Comparison of ENCODE assay signal across 8 cellular contexts in the genomic region with DNA sequence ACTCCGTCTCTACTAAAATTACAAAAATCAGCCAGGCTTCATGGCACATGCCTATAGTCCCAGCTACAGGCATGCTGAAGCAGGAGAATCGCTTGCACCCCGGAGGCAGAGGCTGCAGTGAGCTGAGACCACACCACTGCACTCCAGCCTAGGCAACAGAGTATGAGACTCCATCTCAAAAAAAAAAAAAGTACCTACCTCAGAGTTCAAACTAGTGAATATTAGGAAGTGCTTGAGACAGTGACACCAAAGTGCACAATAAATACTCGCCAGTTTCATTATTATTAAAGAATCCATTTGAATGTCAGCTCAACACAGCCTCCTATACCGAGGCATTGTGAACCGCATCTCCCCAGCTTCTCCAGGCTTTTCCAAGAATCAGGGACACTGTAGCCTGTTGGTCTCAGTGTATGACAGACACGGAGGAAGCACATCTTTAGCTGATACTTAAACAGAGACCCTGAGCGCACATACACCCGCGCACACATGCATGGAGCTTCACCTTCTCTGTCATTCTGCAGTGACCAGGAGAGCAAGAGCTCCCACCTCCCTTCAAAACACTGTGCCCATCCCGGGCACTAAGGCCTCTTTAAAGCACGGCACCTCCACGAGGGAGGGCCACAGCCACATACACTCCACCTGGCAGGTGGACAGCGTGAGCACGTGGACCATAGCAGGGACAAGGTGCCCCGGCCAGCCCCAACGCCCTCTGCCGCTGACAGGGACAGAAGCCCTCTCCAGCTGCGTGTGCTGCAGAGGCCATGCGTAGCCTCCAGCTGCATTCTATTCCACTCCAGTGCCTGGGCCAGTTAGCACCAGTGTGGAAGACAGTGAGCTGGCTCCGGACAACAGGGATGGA. TPM values are rescaled to one million over a fixed set of nuclear protein-coding genes. Genes with fewer than 3 reads are reported as not detected.
DNase-seq lines count a peak whose midpoint lies in the region; ATAC-seq and TF ChIP-seq lines count a peak whose summit lies in the region.

No MANE protein-coding gene starts in this region.

- no peak overlapping the region for H3K4me2 ChIP-seq in mesenchymal stem cell (ENCODE audit: low read length, poor library complexity, severe bottlenecking)

- TF ChIP-seq CTCF in AG04449 (IDR thresholded peaks at IDR 0.05; ENCODE audit: insufficient read depth, low read length, missing control alignments) (no peak), adrenal gland (IDR thresholded peaks at IDR 0.05) (no peak)

- peaks cover 0 to 39% of the 10 kb centered on the region in 2 donors for H3K36me3 ChIP-seq in adrenal gland (replicated peaks in 1 of 2)
- H3K36me3 ChIP-seq in mesenchymal stem cell (ENCODE audit: control insufficient read depth in 1 of 2, insufficient read depth in 2 of 2, low read depth in 1 of 2, low read length in 2 of 2) = peaks cover 78% of the 10 kb centered on the region in 2 experiments

- H2AFZ ChIP-seq in mesenchymal stem cell (ENCODE audit: low read depth, low read length) = no peak overlapping the region

- intact Hi-C loops in adrenal gland (cut with DNase I) = loop anchor here (10.0 kb wide), 3 partner anchors 115 to 215 kb away; no protein-coding TSS in a partner anchor

- H4K8ac ChIP-seq in mesenchymal stem cell (ENCODE audit: low read length) = no peak overlapping the region

- peak overlapping the region in 1 of 2 experiments; percentile 19 for H3K14ac ChIP-seq in mesenchymal stem cell (ENCODE audit: low read length in 2 of 2)

- 0 out of 2 replicates have a peak overlapping the region, but pooled peaks have one; percentile 6 for H3K4me3 ChIP-seq in AG04449 (ENCODE audit: low read depth, low read length)
- H3K4me3 ChIP-seq in adrenal gland = no peak overlapping the region
- H3K4me3 ChIP-seq in mesenchymal stem cell (ENCODE audit: insufficient read depth in 1 of 2, low read depth in 1 of 2, low read length in 2 of 2) = no peak overlapping the region

- no peak overlapping the region for H3K23ac ChIP-seq in mesenchymal stem cell (ENCODE audit: low read length in 2 of 2)

- H3K4me1 ChIP-seq in adrenal gland (replicated peaks in 1 of 2) (peaks cover 34 to 53% of the 10 kb centered on the region in 2 donors), mesenchymal stem cell (ENCODE audit: control insufficient read depth, insufficient read depth, low read depth, low read length) (peaks cover 38% of the 10 kb centered on the region)

- H3K27me3 ChIP-seq in adrenal gland (no peaks in the 10 kb centered on the region), mesenchymal stem cell (ENCODE audit: control insufficient read depth in 1 of 2, insufficient read depth in 1 of 2, low read length in 2 of 2) (no peaks in the 10 kb centered on the region)

- H3K18ac ChIP-seq in mesenchymal stem cell (ENCODE audit: low read depth in 1 of 2, low read length in 2 of 2) = peak overlapping the region in 1 of 2 experiments; percentile 90

- ATAC-seq in HG03095 (IDR thresholded peaks at IDR 0.05; ENCODE audit: unreplicated experiment) (no peak), GM19463 (IDR thresholded peaks at IDR 0.05; ENCODE audit: unreplicated experiment) (no peak)

- no peak overlapping the region for H3K4ac ChIP-seq in mesenchymal stem cell (ENCODE audit: low read depth in 1 of 2, low read length in 2 of 2)

- H4K91ac ChIP-seq in mesenchymal stem cell (ENCODE audit: low read length) = no peak overlapping the region

- H3K79me1 ChIP-seq in mesenchymal stem cell (replicated peaks; ENCODE audit: low read length, poor library complexity, severe bottlenecking) = peaks cover 16% of the 10 kb centered on the region

- DNase-seq in AG04449 (ENCODE audit: low read depth, low spot score) = no peak
- DNase-seq in HS-27A (ENCODE audit: low read depth) = peak; percentile 46
- no peak for DNase-seq in adrenal gland
- DNase-seq in mesenchymal stem cell = peak; percentile 70
- no peak for DNase-seq in GOT3 (lab: John Stamatoyannopoulos, UW)
- DNase-seq in cerebellar nuclear complex (lab: John Stamatoyannopoulos, UW) = no peak

- WGBS in adrenal gland, 4 donors = 79 to 92% (median 80%) methylated on average over 12 to 21 of the region's 21 CpGs
- WGBS in mesenchymal stem cell = 81% methylated on average over 20 of the region's 21 CpGs

- POLR2A ChIA-PET in AG04449 (lab: Yijun Ruan, JAX) = interaction anchor here (1.0 to 8.1 kb wide), 10 partner anchors 11 to 404 kb away, joined by 3 to 359 read pairs (median 5); partner anchors contain the start of genes C12orf57, CDCA3, IFFO1 and MRPL51

- peak overlapping the region; percentile 39 for H2BK15ac ChIP-seq in mesenchymal stem cell (ENCODE audit: low read depth, poor library complexity, severe bottlenecking)

- no peak overlapping the region for H2BK5ac ChIP-seq in mesenchymal stem cell (ENCODE audit: low read depth, low read length, poor library complexity, severe bottlenecking)

- CTCF ChIA-PET in AG04449 (lab: Yijun Ruan, JAX) = interaction anchor here (0.6 to 8.6 kb wide), 8 partner anchors 10 to 119 kb away, joined by 3 to 235 read pairs (median 4); partner anchors contain the start of genes CD27 and IFFO1

- TF ChIP-seq POLR2A in adrenal gland (IDR thresholded peaks at IDR 0.05) = no peak

- no peak overlapping the region for H2BK120ac ChIP-seq in mesenchymal stem cell (ENCODE audit: low read depth, low read length)

- no peak overlapping the region for H2AK5ac ChIP-seq in mesenchymal stem cell (ENCODE audit: low read length, severe bottlenecking)

- H2BK12ac ChIP-seq in mesenchymal stem cell (ENCODE audit: low read length in 2 of 2) = peak overlapping the region; percentile 2 to 44

- H3K9me3 ChIP-seq in adrenal gland (replicated peaks in 1 of 3) (no peaks in the 10 kb centered on the region), mesenchymal stem cell (ENCODE audit: control insufficient read depth, low read length) (no peaks in the 10 kb centered on the region)

- H3K27ac ChIP-seq in adrenal gland (peak overlapping the region in 4 of 5 donors; percentile 64 to 97 (median 74)), mesenchymal stem cell (ENCODE audit: low read length, poor library complexity, severe bottlenecking) (peak overlapping the region; percentile 41)

- peak overlapping the region; percentile 56 for H3K9ac ChIP-seq in mesenchymal stem cell (ENCODE audit: low read length)

RNA-seq across cellular contexts. Expression of gene GAPDH, which starts 5.2 kb away (rescaled TPM):
- 1,000 to 10,000 TPM; 1,734 to 3,209 (median 2,207) TPM for total RNA-seq in adrenal gland
- 1,000 to 10,000 TPM; 1,816 to 4,338 (median 3,953) TPM for polyA plus RNA-seq in adrenal gland
- 4,502 TPM for polyA plus RNA-seq in mesenchymal stem cell (2013, experiment 1 of 2)
- 4,557 TPM for polyA plus RNA-seq in mesenchymal stem cell (2013, experiment 2 of 2)

RNA-seq across cellular contexts. Expression of gene IFFO1, which starts 16.3 kb away (rescaled TPM):
- total RNA-seq in adrenal gland = 10 to 100 TPM; 13.5 to 36.3 (median 28.5) TPM
- 10 to 100 TPM in 2 of 3 donors, 1 to 10 TPM in 1; 8.7 to 91.0 (median 79.2) TPM for polyA plus RNA-seq in adrenal gland
- polyA plus RNA-seq in mesenchymal stem cell (2013, experiment 1 of 2) = 26.1 TPM
- polyA plus RNA-seq in mesenchymal stem cell (2013, experiment 2 of 2) = 25.6 TPM

RNA-seq across cellular contexts. Expression of gene NOP2, which starts 28.6 kb away (rescaled TPM):
- total RNA-seq in adrenal gland = 10 to 100 TPM in 7 of 8 donors, 1 to 10 TPM in 1; 7.7 to 34.7 (median 25.1) TPM
- polyA plus RNA-seq in adrenal gland = 10 to 100 TPM; 43.2 to 95.5 (median 63.8) TPM
- polyA plus RNA-seq in mesenchymal stem cell (2013, experiment 1 of 2) = 20.3 TPM
- 21.3 TPM for polyA plus RNA-seq in mesenchymal stem cell (2013, experiment 2 of 2)

RNA-seq across cellular contexts. Expression of gene NCAPD2, which starts 45.6 kb away (rescaled TPM):
- total RNA-seq in adrenal gland = 10 to 100 TPM; 11.5 to 33.9 (median 23.7) TPM
- polyA plus RNA-seq in adrenal gland = 10 to 100 TPM in 1 of 3 donors, 1 to 10 TPM in 2; 6.6 to 10.1 (median 10.0) TPM
- 11.7 TPM for polyA plus RNA-seq in mesenchymal stem cell (2013, experiment 1 of 2)
- polyA plus RNA-seq in mesenchymal stem cell (2013, experiment 2 of 2) = 11.1 TPM

RNA-seq across cellular contexts. Expression of gene MRPL51, which starts 46.4 kb away (rescaled TPM):
- total RNA-seq in adrenal gland = 100 to 1,000 TPM in 5 of 8 donors, 10 to 100 TPM in 3; 64.7 to 221 (median 145) TPM
- 100 to 1,000 TPM in 1 of 3 donors, 10 to 100 TPM in 2; 67.2 to 161 (median 83.3) TPM for polyA plus RNA-seq in adrenal gland
- 573 TPM for polyA plus RNA-seq in mesenchymal stem cell (2013, experiment 1 of 2)
- polyA plus RNA-seq in mesenchymal stem cell (2013, experiment 2 of 2) = 577 TPM

Comparison
In these comparisons a context has a peak if more than half of its experiments do, and no peak if none do; other contexts are left out.
1. DNase-seq: peak in HS-27A (single experiment) and mesenchymal stem cell (single experiment); none in AG04449 (single experiment), adrenal gland (0 of 7), GOT3 (single experiment) and cerebellar nuclear complex (0 of 2).